ENCODE assay signal across 8 cellular contexts in the genomic region with DNA sequence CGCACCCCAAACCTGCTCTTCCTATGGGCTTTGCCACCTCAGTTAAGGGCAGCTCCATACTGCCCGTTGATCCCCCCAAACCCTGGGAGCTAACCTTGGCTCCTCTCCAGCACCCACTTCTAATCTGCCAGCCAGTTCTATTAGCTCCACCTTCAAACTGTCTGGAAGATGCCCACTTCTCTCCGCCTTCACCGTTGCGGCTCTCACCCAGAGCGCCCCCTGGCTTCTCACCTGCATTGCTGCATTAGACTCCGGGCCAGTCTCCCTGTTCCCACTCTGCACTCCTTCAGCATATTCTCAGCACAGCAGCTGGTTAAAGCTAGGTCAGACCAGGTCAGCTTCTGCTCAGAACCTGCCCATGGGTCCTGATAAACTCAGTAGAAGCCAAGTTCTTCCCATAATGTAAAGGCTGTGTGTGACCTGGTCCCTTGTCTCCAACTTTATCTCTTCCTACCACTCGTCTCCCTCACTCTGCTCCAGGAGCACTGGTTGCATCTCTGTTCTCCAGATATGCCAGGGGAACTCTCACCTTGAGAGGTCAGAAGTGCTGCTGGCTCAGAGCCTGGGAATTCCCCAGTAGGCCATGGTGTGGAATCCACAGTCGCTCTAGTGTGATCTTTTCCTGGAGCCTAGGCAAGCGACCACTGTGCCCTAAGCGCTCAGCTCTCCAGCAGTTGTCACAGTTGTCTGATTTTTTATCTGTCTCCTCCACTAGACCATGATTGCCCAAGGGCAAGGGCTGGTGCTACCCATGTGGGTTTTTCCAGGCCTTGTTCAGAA.
A peak's percentile ranks its signal among the peaks of the same experiment; 100 is the strongest.
DNase-seq lines count a peak whose midpoint lies in the region; ATAC-seq and TF ChIP-seq lines count a peak whose summit lies in the region.

No MANE protein-coding gene starts in this region.

- ATAC-seq in GM21447 (IDR thresholded peaks at IDR 0.05; ENCODE audit: unreplicated experiment), result no peak
- no peak for ATAC-seq in GM18502 (IDR thresholded peaks at IDR 0.05; ENCODE audit: poor library complexity, unreplicated experiment)

- no peak overlapping the region for H4K8ac ChIP-seq in neuronal stem cell (ENCODE audit: low read depth, low read length)

- TF ChIP-seq CTCF in GM10266 (IDR thresholded peaks at IDR 0.05; ENCODE audit: control insufficient read depth, insufficient read depth, low read depth, missing control alignments) (peak; percentile 59), colonic mucosa (IDR thresholded peaks at IDR 0.05) (peak; percentile 36)

- H3K4me3 ChIP-seq in Karpas-422 (ENCODE audit: low read length) (no peak overlapping the region), colonic mucosa (no peak overlapping the region), neuronal stem cell (ENCODE audit: low read length in 2 of 2) (no peak overlapping the region)

- DNase-seq in GM10266 (ENCODE audit: extremely low spot score), result peak; percentile 26
- DNase-seq in Karpas-422, result peak; percentile 78
- peak; percentile 22 for DNase-seq in colonic mucosa
- DNase-seq in neuronal stem cell (ENCODE audit: low spot score), result peak; percentile 33
- no peak for DNase-seq in NK-92 (lab: John Stamatoyannopoulos, UW; ENCODE audit: unreplicated experiment)
- no peak for DNase-seq in T1000 (lab: John Stamatoyannopoulos, UW)

- no peaks in the 10 kb centered on the region for H3K9me3 ChIP-seq in Karpas-422 (ENCODE audit: low read length)
- no peaks in the 10 kb centered on the region for H3K9me3 ChIP-seq in colonic mucosa
- H3K9me3 ChIP-seq in neuronal stem cell (replicated peaks in 1 of 2; ENCODE audit: control insufficient read depth in 2 of 2, insufficient read depth in 1 of 2, low read depth in 1 of 2, low read length in 2 of 2), result no peaks in the 10 kb centered on the region

- no peaks in the 10 kb centered on the region for H3K36me3 ChIP-seq in Karpas-422 (ENCODE audit: insufficient read depth, low read length)
- H3K36me3 ChIP-seq in colonic mucosa, result no peaks in the 10 kb centered on the region
- H3K36me3 ChIP-seq in neuronal stem cell (replicated peaks in 1 of 2; ENCODE audit: control insufficient read depth in 2 of 2, insufficient read depth in 2 of 2, low read length in 2 of 2), result no peaks in the 10 kb centered on the region

- H3K27ac ChIP-seq in Karpas-422 (ENCODE audit: low read length) (no peak overlapping the region), colonic mucosa (no peak overlapping the region), neuronal stem cell (replicated peaks; ENCODE audit: low read length) (no peak overlapping the region)

- H3K79me1 ChIP-seq in neuronal stem cell (ENCODE audit: low read depth, low read length), result no peaks in the 10 kb centered on the region

- H4K91ac ChIP-seq in neuronal stem cell (ENCODE audit: low read depth, low read length, poor library complexity), result no peak overlapping the region

- WGBS in neuronal stem cell (ENCODE audit: extremely low coverage in 2 of 2, insufficient read length in 2 of 2, insufficient replicate concordance in 1 of 2), 2 donors, result no CpG with 5 or more reads among the region's 11 CpGs

- no peak overlapping the region for H2BK5ac ChIP-seq in neuronal stem cell (ENCODE audit: low read length)

- H3K14ac ChIP-seq in neuronal stem cell (ENCODE audit: low read length), result no peak overlapping the region

- H3K27me3 ChIP-seq in Karpas-422 (ENCODE audit: low read length) (no peaks in the 10 kb centered on the region), colonic mucosa (no peaks in the 10 kb centered on the region), neuronal stem cell (ENCODE audit: control insufficient read depth in 3 of 3, insufficient read depth in 3 of 3, low read depth in 1 of 3, low read length in 3 of 3) (no peaks in the 10 kb centered on the region)

- H2AK5ac ChIP-seq in neuronal stem cell (ENCODE audit: low read depth, low read length), result no peak overlapping the region

- no peaks in the 10 kb centered on the region for H3K9me2 ChIP-seq in Karpas-422 (replicated peaks; ENCODE audit: insufficient read depth, low read length)

- H2AFZ ChIP-seq in Karpas-422 (ENCODE audit: low read length) (no peak overlapping the region), neuronal stem cell (ENCODE audit: low read length) (no peak overlapping the region)

- no peak overlapping the region for H3K4ac ChIP-seq in neuronal stem cell (ENCODE audit: low read length)

- no peak overlapping the region for H3K23ac ChIP-seq in neuronal stem cell (ENCODE audit: low read depth, low read length, poor library complexity)

- no peak overlapping the region for H3K4me2 ChIP-seq in Karpas-422 (ENCODE audit: low read depth, low read length, poor library complexity, severe bottlenecking)
- H3K4me2 ChIP-seq in neuronal stem cell (ENCODE audit: insufficient read depth, low read length, poor library complexity, severe bottlenecking), result no peak overlapping the region

- H4K20me1 ChIP-seq in Karpas-422 (ENCODE audit: insufficient read depth, low read depth, low read length), result no peaks in the 10 kb centered on the region

- H2BK15ac ChIP-seq in neuronal stem cell (ENCODE audit: low read length), result no peak overlapping the region

- H2BK120ac ChIP-seq in neuronal stem cell (ENCODE audit: low read depth, low read length), result no peak overlapping the region

- H3K18ac ChIP-seq in neuronal stem cell (ENCODE audit: low read length), result no peak overlapping the region

- H3K9ac ChIP-seq in Karpas-422 (ENCODE audit: low read length) (no peak overlapping the region), colonic mucosa (ENCODE audit: low read depth in 2 of 2, low read length in 2 of 2) (no peak overlapping the region), neuronal stem cell (ENCODE audit: low read depth, low read length, poor library complexity) (no peak overlapping the region)

- H2BK12ac ChIP-seq in neuronal stem cell (ENCODE audit: low read length), result no peak overlapping the region

- H3K4me1 ChIP-seq in Karpas-422 (ENCODE audit: low read length), result no peaks in the 10 kb centered on the region
- H3K4me1 ChIP-seq in colonic mucosa, result no peaks in the 10 kb centered on the region
- no peaks in the 10 kb centered on the region for H3K4me1 ChIP-seq in neuronal stem cell (ENCODE audit: control insufficient read depth in 2 of 2, insufficient read depth in 1 of 2, low read depth in 1 of 2, low read length in 2 of 2)

- intact Hi-C loops in colonic mucosa (cut with DNase I), result no loop called here

- no peaks in the 10 kb centered on the region for H3K79me2 ChIP-seq in Karpas-422 (ENCODE audit: low read length)

Comparison
In these comparisons a context has a peak if more than half of its experiments do, and no peak if none do; other contexts are left out.
1. DNase-seq: peak in GM10266 (single experiment), Karpas-422 (single experiment), colonic mucosa (single experiment) and neuronal stem cell (single experiment); none in NK-92 (single experiment) and T1000 (single experiment).